Comparison of ENCODE assay signal across 29 cellular contexts in genomic region chr4:2267841-2268240, GRCh38.
"Had no signal": no experiment of that assay in that cellular context is flagged by ENCODE, and none has a peak within 500 bp of the region (broad histone marks: within the 10 kb centered on the region; RNA-seq: fewer than 3 reads in every experiment).

No MANE protein-coding gene starts in this region.

- H3K4me3 ChIP-seq: ascending aorta, esophagus muscularis mucosa, gastrocnemius medialis, heart left ventricle had no signal

- DNase-seq: activated CD4-positive, alpha-beta memory T cell treated with anti-CD3 and anti-CD28 coated beads for 36 hours; activated CD4-positive, alpha-beta T cell treated with anti-CD3 and anti-CD28 coated beads for 36 hours; activated CD4-positive, alpha-beta T cell treated with anti-CD3 and anti-CD28 coated beads, Interleukin-2, amount 10 ng/mL, durations not matched to agents 24 days and 14 days; activated CD4-positive, CD25-positive, alpha-beta regulatory T cell; activated CD4-positive, CD25-positive, alpha-beta regulatory T cell treated with anti-CD3 and anti-CD28 coated beads, Interleukin-2, amount 50 U/mL, for 72 hours; activated CD8-positive, alpha-beta memory T cell treated with anti-CD3 and anti-CD28 coated beads, Interleukin-2, amount 10 ng/mL, durations not matched to agents 7 days and 5 days; activated CD8-positive, alpha-beta memory T cell treated with anti-CD3 and anti-CD28 coated beads, Interleukin-2, amount 50 U/mL, for 4 hours; activated CD8-positive, alpha-beta T cell treated with anti-CD3 and anti-CD28 coated beads, Interleukin-2, amount 10 ng/mL, durations not matched to agents 7 days and 5 days; activated gamma-delta T cell; activated naive CD4-positive, alpha-beta T cell; activated naive CD4-positive, alpha-beta T cell treated with anti-CD3 and anti-CD28 coated beads, Interleukin-2, amount 10 ng/mL, durations not matched to agents 7 days and 5 days; activated naive CD8-positive, alpha-beta T cell treated with anti-CD3 and anti-CD28 coated beads, Interleukin-2, amount 10 ng/mL, durations not matched to agents 7 days and 5 days; activated T-cell treated with anti-CD3 and anti-CD28 coated beads, Interleukin-2, amount 50 U/mL, for 1 hour; activated T-cell treated with anti-CD3 and anti-CD28 coated beads, Interleukin-2, amount 50 U/mL, for 48 hours; caudate nucleus; cortex of kidney; dermis blood vessel endothelial cell; effector CD4-positive, alpha-beta T cell; effector memory CD8-positive, alpha-beta T cell; foreskin keratinocyte; gastrocnemius medialis; glutamatergic neuron; T-helper 2 cell had no signal

- H3K4me1 ChIP-seq: foreskin keratinocyte had no signal

- H3K27me3 ChIP-seq: ascending aorta, breast epithelium, esophagus muscularis mucosa, foreskin keratinocyte, gastrocnemius medialis, heart left ventricle had no signal

- FAIRE-seq: colon had no signal

- H3K36me3 ChIP-seq: ascending aorta, breast epithelium, gastrocnemius medialis, heart left ventricle had no signal

- ATAC-seq: activated CD4-positive, alpha-beta T cell treated with anti-CD3 and anti-CD28 coated beads for 36 hours; activated CD8-positive, alpha-beta memory T cell treated with anti-CD3 and anti-CD28 coated beads, Interleukin-2, amount 10 ng/mL, durations not matched to agents 7 days and 5 days; activated CD8-positive, alpha-beta T cell treated with anti-CD3 and anti-CD28 coated beads, Interleukin-2, amount 10 ng/mL, durations not matched to agents 7 days and 5 days; activated naive CD4-positive, alpha-beta T cell treated with anti-CD3 and anti-CD28 coated beads, Interleukin-2, amount 50 U/mL, for 72 hours; effector memory CD8-positive, alpha-beta T cell; foreskin keratinocyte; gastrocnemius medialis; heart left ventricle had no signal

- H3K27ac ChIP-seq: ascending aorta, esophagus muscularis mucosa, foreskin keratinocyte had no signal

- H3K9me3 ChIP-seq: ascending aorta, breast epithelium, esophagus muscularis mucosa, gastrocnemius medialis, heart left ventricle had no signal
